Comparison of ENCODE assay signal across 17 cellular contexts in the genomic region with DNA sequence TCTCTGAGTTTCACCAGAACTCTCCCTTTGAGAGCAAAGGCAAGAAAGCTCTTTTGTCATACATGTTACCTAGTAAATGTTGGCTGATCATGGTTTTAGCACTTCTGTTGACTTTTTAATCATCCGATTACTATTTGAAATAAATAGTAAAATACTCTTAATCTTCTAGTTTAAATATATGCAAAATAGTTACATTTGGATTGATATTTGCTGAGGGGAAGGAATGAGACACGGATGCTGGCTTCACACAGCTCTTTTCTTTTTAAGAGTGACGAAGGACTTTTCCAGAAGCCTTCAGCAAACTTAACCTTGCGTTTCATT. TPM values are rescaled to one million over a fixed set of nuclear protein-coding genes. Genes with fewer than 3 reads are reported as not detected.
A peak's percentile ranks its signal among the peaks of the same experiment; 100 is the strongest.
DNase-seq lines count a peak whose midpoint lies in the region; ATAC-seq and TF ChIP-seq lines count a peak whose summit lies in the region.
"Had no signal": no experiment of that assay in that cellular context is flagged by ENCODE, and none has a peak within 500 bp of the region (broad histone marks: within the 10 kb centered on the region; RNA-seq: fewer than 3 reads in every experiment).

No MANE protein-coding gene starts in this region.

- no peak for DNase-seq in MCF 10A (ENCODE audit: unreplicated experiment)
- no peak for DNase-seq in breast epithelium (ENCODE audit: low spot score in 2 of 2)
- no peak for DNase-seq in activated CD8-positive, alpha-beta T cell treated with anti-CD3 and anti-CD28 coated beads for 36 hours
- DNase-seq in fibroblast of the aortic adventitia (ENCODE audit: low read depth), result no peak
- DNase-seq in stimulated activated naive CD8-positive, alpha-beta T cell treated with anti-CD3 and anti-CD28 coated beads, Interleukin-15, amount 100 ng/mL, for 72 hours, result no peak
- DNase-seq in heart left ventricle, result no peak
- DNase-seq: activated CD4-positive, alpha-beta T cell treated with anti-CD3 and anti-CD28 coated beads, Interleukin-2, amount 10 ng/mL, durations not matched to agents 7 days and 5 days; activated T-cell treated with anti-CD3 and anti-CD28 coated beads for 4 hours; DMS79 treated with DMSO at 0.1 percent for 48 hours; NCI-H2029; NCI-H446 treated with DMSO at 0.1 percent for 48 hours; stimulated activated CD4-positive, alpha-beta T cell treated with anti-CD3 and anti-CD28 coated beads, Interleukin-15, amount 100 ng/mL, for 24 hours; tibial artery had no signal

- no peak for ATAC-seq in activated CD8-positive, alpha-beta T cell treated with anti-CD3 and anti-CD28 coated beads for 36 hours
- ATAC-seq in stimulated activated naive CD8-positive, alpha-beta T cell treated with anti-CD3 and anti-CD28 coated beads, Interleukin-15, amount 100 ng/mL, for 72 hours, result no peak
- ATAC-seq in heart left ventricle, result no peak
- no peak for ATAC-seq in HG03095 (IDR thresholded peaks at IDR 0.05; ENCODE audit: unreplicated experiment)
- no peak for ATAC-seq in GM19324 (IDR thresholded peaks at IDR 0.05; ENCODE audit: low FRiP score, unreplicated experiment)

- peaks cover 6% of the 10 kb centered on the region for H3K36me3 Mint-ChIP-seq in MCF 10A (ENCODE audit: insufficient read depth, unreplicated experiment)
- peaks cover 23% of the 10 kb centered on the region for H3K36me3 Mint-ChIP-seq in activated CD8-positive, alpha-beta T cell treated with anti-CD3 and anti-CD28 coated beads for 36 hours (ENCODE audit: low read depth)

- no peaks in the 10 kb centered on the region for H3K9me3 ChIP-seq in breast epithelium
- no peaks in the 10 kb centered on the region for H3K9me3 ChIP-seq in heart left ventricle
- H3K9me3 ChIP-seq: right atrium auricular region, tibial artery had no signal

- TF ChIP-seq POLR2A in breast epithelium (IDR thresholded peaks at IDR 0.05), result no peak
- TF ChIP-seq POLR2A in heart left ventricle (IDR thresholded peaks at IDR 0.05), result no peak

- TF ChIP-seq CTCF in MCF 10A (IDR thresholded peaks at IDR 0.05; ENCODE audit: unreplicated experiment) (no peak), breast epithelium (IDR thresholded peaks at IDR 0.05) (no peak), fibroblast of the aortic adventitia (IDR thresholded peaks at IDR 0.05; ENCODE audit: insufficient read depth, low read length) (peak; percentile 12), heart left ventricle (IDR thresholded peaks at IDR 0.05) (no peak)
- TF ChIP-seq CTCF in activated CD8-positive, alpha-beta T cell treated with anti-CD3 and anti-CD28 coated beads for 36 hours (IDR thresholded peaks at IDR 0.05), result no peak

- H3K27ac ChIP-seq in breast epithelium (no peak overlapping the region), heart left ventricle (peak overlapping the region in 1 of 12 donors; percentile 13)
- H3K27ac ChIP-seq: right atrium auricular region, tibial artery had no signal

- H3K27me3 ChIP-seq in breast epithelium, result no peaks in the 10 kb centered on the region
- no peaks in the 10 kb centered on the region for H3K27me3 ChIP-seq in heart left ventricle
- H3K27me3 ChIP-seq: right atrium auricular region, tibial artery had no signal

- POLR2A ChIA-PET in MCF 10A (lab: Yijun Ruan, JAX), result interaction anchor here (0.6 to 4.6 kb wide), 4 partner anchors 11 to 141 kb away, joined by 3 to 67 read pairs (median 5); partner anchors contain the start of gene ESRP2
- POLR2A ChIA-PET in activated CD8-positive, alpha-beta T cell treated with anti-CD3 and anti-CD28 coated beads for 36 hours (lab: Charles Lee), result interaction anchor here (0.6 to 1.6 kb wide), 3 partner anchors 17 to 88 kb away, joined by 3 read pairs; partner anchors contain the start of genes DDX28 and DUS2

- H3K27ac Mint-ChIP-seq in MCF 10A (ENCODE audit: low read depth, unreplicated experiment), result peak overlapping the region; percentile 18
- H3K27ac Mint-ChIP-seq in activated CD8-positive, alpha-beta T cell treated with anti-CD3 and anti-CD28 coated beads for 36 hours, result peak overlapping the region; percentile 88
- peak overlapping the region; percentile 68 to 92 for H3K27ac Mint-ChIP-seq in stimulated activated naive CD8-positive, alpha-beta T cell treated with anti-CD3 and anti-CD28 coated beads, Interleukin-15, amount 100 ng/mL, for 72 hours

- CTCF ChIA-PET in MCF 10A (lab: Yijun Ruan, JAX), result interaction anchor here (0.7 to 2.8 kb wide), 10 partner anchors 9 to 136 kb away, joined by 3 to 12 read pairs (median 4); no protein-coding TSS in a partner anchor
- CTCF ChIA-PET in activated CD8-positive, alpha-beta T cell treated with anti-CD3 and anti-CD28 coated beads for 36 hours (lab: Charles Lee), result interaction anchor here (0.8 to 5.9 kb wide), 19 partner anchors 9 to 234 kb away, joined by 3 to 46 read pairs (median 5); partner anchors contain the start of gene NFATC3

- H3K4me1 Mint-ChIP-seq in MCF 10A (ENCODE audit: insufficient read depth, unreplicated experiment), result peaks cover 53% of the 10 kb centered on the region
- peaks cover 74% of the 10 kb centered on the region for H3K4me1 Mint-ChIP-seq in activated CD8-positive, alpha-beta T cell treated with anti-CD3 and anti-CD28 coated beads for 36 hours (ENCODE audit: low read depth)
- peaks cover 83% of the 10 kb centered on the region for H3K4me1 Mint-ChIP-seq in stimulated activated naive CD8-positive, alpha-beta T cell treated with anti-CD3 and anti-CD28 coated beads, Interleukin-15, amount 100 ng/mL, for 72 hours

- BruUV-seq in MCF 10A (replicated peaks; lab: Mats Ljungman, UMichigan), result no TSS peak

- 67 to 78% (median 70%) methylated on average over 4 of the region's 4 CpGs for WGBS in heart left ventricle, 4 donors

- intact Hi-C loops in MCF 10A (cut with micrococcal nuclease), result loop anchor here (1.0 kb wide), 1 partner anchor 135 kb away; no protein-coding TSS in a partner anchor
- intact Hi-C loops in breast epithelium (cut with DNase I; ENCODE audit: low total_unique reads), result loop anchor here (5.0 kb wide), 1 partner anchor 577 kb away; no protein-coding TSS in a partner anchor
- intact Hi-C loops in activated CD8-positive, alpha-beta T cell treated with anti-CD3 and anti-CD28 coated beads for 36 hours (cut with micrococcal nuclease), result loop anchor here (5.0 kb wide), 1 partner anchor 33 kb away; no protein-coding TSS in a partner anchor
- intact Hi-C loops in heart left ventricle (cut with DNase I), result loop anchor here in 6 of 10 donors (2.0 to 10.0 kb wide), 5 partner anchors 108 to 230 kb away; no protein-coding TSS in a partner anchor

- H3K9me3 Mint-ChIP-seq in MCF 10A (ENCODE audit: unreplicated experiment), result peaks cover 13% of the 10 kb centered on the region
- no peaks in the 10 kb centered on the region for H3K9me3 Mint-ChIP-seq in activated CD8-positive, alpha-beta T cell treated with anti-CD3 and anti-CD28 coated beads for 36 hours
- H3K9me3 Mint-ChIP-seq in stimulated activated naive CD8-positive, alpha-beta T cell treated with anti-CD3 and anti-CD28 coated beads, Interleukin-15, amount 100 ng/mL, for 72 hours, result no peaks in the 10 kb centered on the region
- H3K9me3 Mint-ChIP-seq: activated CD4-positive, alpha-beta T cell treated with anti-CD3 and anti-CD28 coated beads, Interleukin-2, amount 10 ng/mL, durations not matched to agents 7 days and 5 days had no signal

- H3K36me3 ChIP-seq in breast epithelium, result no peaks in the 10 kb centered on the region
- H3K36me3 ChIP-seq in heart left ventricle, result peaks cover 0 to 10% (median 0%) of the 10 kb centered on the region in 9 donors
- H3K36me3 ChIP-seq: right atrium auricular region, tibial artery had no signal

- H3K4me3 Mint-ChIP-seq in MCF 10A (ENCODE audit: unreplicated experiment), result no peak overlapping the region
- H3K4me3 Mint-ChIP-seq in activated CD8-positive, alpha-beta T cell treated with anti-CD3 and anti-CD28 coated beads for 36 hours, result peak overlapping the region; percentile 37
- peak overlapping the region; percentile 51 to 74 for H3K4me3 Mint-ChIP-seq in stimulated activated naive CD8-positive, alpha-beta T cell treated with anti-CD3 and anti-CD28 coated beads, Interleukin-15, amount 100 ng/mL, for 72 hours
- H3K4me3 Mint-ChIP-seq: activated CD4-positive, alpha-beta T cell treated with anti-CD3 and anti-CD28 coated beads, Interleukin-2, amount 10 ng/mL, durations not matched to agents 7 days and 5 days had no signal

- H3K4me1 ChIP-seq in breast epithelium (peaks cover 0 to 8% of the 10 kb centered on the region in 2 donors), heart left ventricle (peaks cover 0 to 65% (median 40%) of the 10 kb centered on the region in 12 donors)

- no peaks in the 10 kb centered on the region for H3K27me3 Mint-ChIP-seq in MCF 10A (ENCODE audit: insufficient read depth, unreplicated experiment)
- H3K27me3 Mint-ChIP-seq in activated CD8-positive, alpha-beta T cell treated with anti-CD3 and anti-CD28 coated beads for 36 hours, result no peaks in the 10 kb centered on the region
- no peaks in the 10 kb centered on the region for H3K27me3 Mint-ChIP-seq in stimulated activated naive CD8-positive, alpha-beta T cell treated with anti-CD3 and anti-CD28 coated beads, Interleukin-15, amount 100 ng/mL, for 72 hours
- H3K27me3 Mint-ChIP-seq: activated CD4-positive, alpha-beta T cell treated with anti-CD3 and anti-CD28 coated beads, Interleukin-2, amount 10 ng/mL, durations not matched to agents 7 days and 5 days had no signal

- H3K4me3 ChIP-seq in breast epithelium (no peak overlapping the region), fibroblast of the aortic adventitia (ENCODE audit: low read depth, low read length) (no peak overlapping the region), heart left ventricle (no peak overlapping the region)
- H3K4me3 ChIP-seq: K562, right atrium auricular region, tibial artery had no signal

RNA-seq across cellular contexts. Expression of gene NFATC3, which starts 9.4 kb away (rescaled TPM):
- total RNA-seq in MCF 10A (2022) (18.5 and 24.1 TPM in 2 replicates), breast epithelium (10 to 100 TPM; 52.0 to 64.2 (median 60.6) TPM), fibroblast of the aortic adventitia (ENCODE audit: low replicate concordance) (17.7 and 36.3 TPM in 2 replicates), heart left ventricle (10 to 100 TPM; 20.6 to 35.1 (median 28.8) TPM)
- total RNA-seq in activated CD8-positive, alpha-beta T cell treated with anti-CD3 and anti-CD28 coated beads for 36 hours, result 100 to 1,000 TPM; 102 to 104 TPM
- 10 to 100 TPM in 1 of 2 donors, 1 to 10 TPM in 1; 5.9 to 12.1 TPM for polyA plus RNA-seq in heart left ventricle

Comparison
In these comparisons a context has a peak if more than half of its experiments do, and no peak if none do; other contexts are left out.
1. H3K27ac Mint-ChIP-seq: peak in every context shown above with its lines; median percentile 88 in activated CD8-positive, alpha-beta T cell treated with anti-CD3 and anti-CD28 coated beads for 36 hours; 80 in stimulated activated naive CD8-positive, alpha-beta T cell treated with anti-CD3 and anti-CD28 coated beads, Interleukin-15, amount 100 ng/mL, for 72 hours; 18 in MCF 10A.